14 cellular contexts compared by ENCODE assay signal in the genomic region with DNA sequence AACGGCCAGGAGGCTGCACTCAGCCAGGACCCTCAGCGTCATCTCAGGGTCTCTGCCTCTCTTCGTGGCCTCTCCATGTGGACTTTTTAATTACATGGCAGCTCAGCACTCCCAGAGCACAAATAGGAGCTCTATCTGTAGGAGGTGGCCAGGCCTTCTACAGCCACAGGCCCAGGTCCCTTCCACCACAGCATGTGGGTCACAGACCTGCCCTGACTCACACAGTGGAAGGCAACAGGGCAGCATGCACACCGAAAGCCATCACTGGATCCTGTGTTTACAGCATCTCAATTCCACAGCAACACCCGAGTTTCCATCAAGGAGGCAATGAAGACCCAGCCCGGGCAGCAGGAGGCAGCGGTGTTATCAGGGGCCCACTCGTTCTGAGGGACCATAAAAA.
A peak's percentile ranks its signal among the peaks of the same experiment; 100 is the strongest.
DNase-seq lines count a peak whose midpoint lies in the region; ATAC-seq, FAIRE-seq and TF ChIP-seq lines count a peak whose summit lies in the region.
"Had no signal": no experiment of that assay in that cellular context is flagged by ENCODE, and none has a peak within 500 bp of the region (broad histone marks: within the 10 kb centered on the region; RNA-seq: fewer than 3 reads in every experiment).

No MANE protein-coding gene starts in this region.

- H3K79me2 ChIP-seq in endothelial cell of umbilical vein (ENCODE audit: control insufficient read depth, insufficient read depth, low read length) (no peaks in the 10 kb centered on the region), neural progenitor cell (ENCODE audit: low read depth) (no peaks in the 10 kb centered on the region)

- peaks cover 64% of the 10 kb centered on the region for H3K4me1 ChIP-seq in endothelial cell of umbilical vein (ENCODE audit: control insufficient read depth, extremely low read depth, insufficient read depth, low read length)
- H3K4me1 ChIP-seq in neural progenitor cell, result no peaks in the 10 kb centered on the region
- H3K4me1 ChIP-seq in upper lobe of right lung, result peaks cover 30% of the 10 kb centered on the region

- POLR2A ChIA-PET in endothelial cell of umbilical vein (lab: Charles Lee), result interaction anchor here (1.8 kb wide), 1 partner anchor 198 kb away, joined by 5 read pairs; a partner anchor contains a TSS

- H3K27me3 Mint-ChIP-seq in activated CD8-positive, alpha-beta memory T cell treated with anti-CD3 and anti-CD28 coated beads, Interleukin-2, amount 10 ng/mL, durations not matched to agents 7 days and 5 days, result peaks cover 9% of the 10 kb centered on the region
- peaks cover 13% of the 10 kb centered on the region for H3K27me3 Mint-ChIP-seq in neural progenitor cell (ENCODE audit: insufficient read depth, low read depth)

- TF ChIP-seq POLR2A in endothelial cell of umbilical vein (IDR thresholded peaks at IDR 0.05; ENCODE audit: low read depth, low read length), result no peak

- peak overlapping the region; percentile 54 for H3K27ac ChIP-seq in endothelial cell of umbilical vein (ENCODE audit: insufficient read depth, low read depth, low read length)
- H3K27ac ChIP-seq in neural progenitor cell, result no peak overlapping the region
- peak overlapping the region; percentile 63 for H3K27ac ChIP-seq in upper lobe of right lung

- peak overlapping the region; percentile 22 for H3K9ac ChIP-seq in endothelial cell of umbilical vein (replicated peaks; ENCODE audit: extremely low read depth, insufficient read depth, low read length)
- no peak overlapping the region for H3K9ac ChIP-seq in neural progenitor cell

- no peaks in the 10 kb centered on the region for H3K9me3 Mint-ChIP-seq in activated CD8-positive, alpha-beta memory T cell treated with anti-CD3 and anti-CD28 coated beads, Interleukin-2, amount 10 ng/mL, durations not matched to agents 7 days and 5 days (ENCODE audit: low read depth)
- no peaks in the 10 kb centered on the region for H3K9me3 Mint-ChIP-seq in neural progenitor cell

- peaks cover 42% of the 10 kb centered on the region for H3K4me1 Mint-ChIP-seq in activated CD8-positive, alpha-beta memory T cell treated with anti-CD3 and anti-CD28 coated beads, Interleukin-2, amount 10 ng/mL, durations not matched to agents 7 days and 5 days
- H3K4me1 Mint-ChIP-seq in neural progenitor cell, result peaks cover 9% of the 10 kb centered on the region

- no peak overlapping the region for H3K27ac Mint-ChIP-seq in activated CD8-positive, alpha-beta memory T cell treated with anti-CD3 and anti-CD28 coated beads, Interleukin-2, amount 10 ng/mL, durations not matched to agents 7 days and 5 days
- H3K27ac Mint-ChIP-seq in neural progenitor cell, result peak overlapping the region; percentile 46

- H3K4me3 ChIP-seq in endothelial cell of umbilical vein (replicated peaks in 1 of 3; ENCODE audit: insufficient read depth in 1 of 3, low read depth in 1 of 3, low read length in 3 of 3) (no peak overlapping the region), neural progenitor cell (no peak overlapping the region), upper lobe of right lung (no peak overlapping the region)
- H3K4me3 ChIP-seq: A549 had no signal

- CTCF ChIA-PET in activated CD8-positive, alpha-beta memory T cell treated with anti-CD3 and anti-CD28 coated beads, Interleukin-2, amount 10 ng/mL, durations not matched to agents 7 days and 5 days (lab: Charles Lee), result no interaction called here
- CTCF ChIA-PET in endothelial cell of umbilical vein (lab: Charles Lee), result interaction anchor here (0.8 to 2.1 kb wide), 11 partner anchors 11 to 101 kb away, joined by 3 to 10 read pairs (median 5); a partner anchor contains a TSS

- DNase-seq in activated CD8-positive, alpha-beta memory T cell treated with anti-CD3 and anti-CD28 coated beads, Interleukin-2, amount 10 ng/mL, durations not matched to agents 7 days and 5 days, result peak; percentile 22
- DNase-seq in activated CD8-positive, alpha-beta memory T cell treated with anti-CD3 and anti-CD28 coated beads for 24 hours, result no peak
- DNase-seq in endothelial cell of umbilical vein (ENCODE audit: low read depth, low spot score), result no peak
- no peak for DNase-seq in neural progenitor cell (ENCODE audit: low spot score)
- DNase-seq in upper lobe of right lung, result no peak
- no peak for DNase-seq in HPDE6-E6E7 (ENCODE audit: extremely low spot score)
- no peak for DNase-seq in stimulated activated naive CD4-positive, alpha-beta T cell treated with Interleukin-2 at 50 U/mL for 16 hours (lab: John Stamatoyannopoulos, UW)
- DNase-seq: activated naive CD4-positive, alpha-beta T cell treated with Interleukin-2 at 50 U/mL for 16 hours; central memory CD4-positive, alpha-beta T cell; NCI-H1092; NCI-H446 treated with DMSO at 0.1 percent for 48 hours; T-helper 9 cell had no signal

- H3K9me1 ChIP-seq in endothelial cell of umbilical vein (replicated peaks; ENCODE audit: control insufficient read depth, extremely low read depth, insufficient read depth, low read length), result no peaks in the 10 kb centered on the region

- H4K20me1 ChIP-seq in endothelial cell of umbilical vein (replicated peaks; ENCODE audit: control insufficient read depth, extremely low read depth, insufficient read depth, low read length), result no peaks in the 10 kb centered on the region
- H4K20me1 ChIP-seq in neural progenitor cell (ENCODE audit: low read depth), result no peaks in the 10 kb centered on the region

- no peaks in the 10 kb centered on the region for H3F3A ChIP-seq in neural progenitor cell (ENCODE audit: low read depth)

- dilution Hi-C loops in endothelial cell of umbilical vein (cut with MboI; ENCODE audit: extremely low pct_ligation_motif_present, low sequenced_read_pairs), result no loop called here

- no peak for TF ChIP-seq CTCF in endothelial cell of umbilical vein (IDR thresholded peaks at IDR 0.05; ENCODE audit: extremely low read depth in 1 of 2, insufficient read depth in 1 of 2, low read depth in 1 of 2, low read length in 2 of 2)
- TF ChIP-seq CTCF in neural progenitor cell (IDR thresholded peaks at IDR 0.05), result no peak
- no peak for TF ChIP-seq CTCF in upper lobe of right lung (IDR thresholded peaks at IDR 0.05)

- ATAC-seq in activated CD8-positive, alpha-beta memory T cell treated with anti-CD3 and anti-CD28 coated beads, Interleukin-2, amount 10 ng/mL, durations not matched to agents 7 days and 5 days, result no peak
- ATAC-seq in upper lobe of right lung, result no peak
- ATAC-seq in HG03521 (IDR thresholded peaks at IDR 0.05; ENCODE audit: unreplicated experiment), result no peak
- ATAC-seq: A549 had no signal

- H2AFZ ChIP-seq in endothelial cell of umbilical vein (ENCODE audit: low read depth, low read length), result no peak overlapping the region
- no peak overlapping the region for H2AFZ ChIP-seq in neural progenitor cell (replicated peaks)

- H3K4me2 ChIP-seq in endothelial cell of umbilical vein (ENCODE audit: insufficient read depth, low read length) (no peak overlapping the region), neural progenitor cell (no peak overlapping the region)
- H3K4me2 ChIP-seq: A549 had no signal

- H3K36me3 ChIP-seq in endothelial cell of umbilical vein (ENCODE audit: control insufficient read depth in 2 of 2, extremely low read depth in 1 of 2, insufficient read depth in 2 of 2, low read length in 2 of 2) (no peaks in the 10 kb centered on the region), neural progenitor cell (no peaks in the 10 kb centered on the region), upper lobe of right lung (no peaks in the 10 kb centered on the region)

- intact Hi-C loops in endothelial cell of umbilical vein (cut with micrococcal nuclease) (loop anchor here (1.0 to 5.0 kb wide), 3 partner anchors 46 to 80 kb away; a partner anchor contains a TSS), upper lobe of right lung (cut with DNase I) (no loop called here)

- H3K4me3 Mint-ChIP-seq in activated CD8-positive, alpha-beta memory T cell treated with anti-CD3 and anti-CD28 coated beads, Interleukin-2, amount 10 ng/mL, durations not matched to agents 7 days and 5 days, result no peak overlapping the region
- H3K4me3 Mint-ChIP-seq in neural progenitor cell, result no peak overlapping the region

- H3K27me3 ChIP-seq in endothelial cell of umbilical vein (ENCODE audit: control insufficient read depth in 2 of 2, insufficient read depth in 2 of 2, low read length in 2 of 2) (no peaks in the 10 kb centered on the region), neural progenitor cell (no peaks in the 10 kb centered on the region), upper lobe of right lung (no peaks in the 10 kb centered on the region)

- H3K9me3 ChIP-seq in endothelial cell of umbilical vein (replicated peaks; ENCODE audit: control insufficient read depth, insufficient read depth, low read length) (no peaks in the 10 kb centered on the region), neural progenitor cell (ENCODE audit: low read depth) (no peaks in the 10 kb centered on the region), upper lobe of right lung (no peaks in the 10 kb centered on the region)
- H3K9me3 ChIP-seq: A549 had no signal

- H3K36me3 Mint-ChIP-seq in activated CD8-positive, alpha-beta memory T cell treated with anti-CD3 and anti-CD28 coated beads, Interleukin-2, amount 10 ng/mL, durations not matched to agents 7 days and 5 days, result no peaks in the 10 kb centered on the region
- H3K36me3 Mint-ChIP-seq in neural progenitor cell, result no peaks in the 10 kb centered on the region

- BruUV-seq in endothelial cell of umbilical vein (replicated peaks; lab: Mats Ljungman, UMichigan), result no TSS peak

- no peak for FAIRE-seq in endothelial cell of umbilical vein (lab: Jason Lieb, UNC)
- FAIRE-seq: A549 had no signal

TF ChIP-seq in endothelial cell of umbilical vein, 7 proteins besides CTCF, POLR2A, EP300 and RAD21:
- TF ChIP-seq FOS (IDR thresholded peaks at IDR 0.05; ENCODE audit: borderline replicate concordance, insufficient read depth, low read length), result no peak
- TF ChIP-seq, protein P1, sequence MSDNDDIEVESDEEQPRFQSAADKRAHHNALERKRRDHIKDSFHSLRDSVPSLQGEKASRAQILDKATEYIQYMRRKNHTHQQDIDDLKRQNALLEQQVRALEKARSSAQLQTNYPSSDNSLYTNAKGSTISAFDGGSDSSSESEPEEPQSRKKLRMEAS (IDR thresholded peaks at IDR 0.05; ENCODE audit: insufficient read depth, insufficient read length), result no peak
- no peak for TF ChIP-seq EZH2 (IDR thresholded peaks at IDR 0.05; ENCODE audit: borderline replicate concordance, low read depth, low read length, severe bottlenecking)
